8 cellular contexts compared by ENCODE assay signal in the genomic region with DNA sequence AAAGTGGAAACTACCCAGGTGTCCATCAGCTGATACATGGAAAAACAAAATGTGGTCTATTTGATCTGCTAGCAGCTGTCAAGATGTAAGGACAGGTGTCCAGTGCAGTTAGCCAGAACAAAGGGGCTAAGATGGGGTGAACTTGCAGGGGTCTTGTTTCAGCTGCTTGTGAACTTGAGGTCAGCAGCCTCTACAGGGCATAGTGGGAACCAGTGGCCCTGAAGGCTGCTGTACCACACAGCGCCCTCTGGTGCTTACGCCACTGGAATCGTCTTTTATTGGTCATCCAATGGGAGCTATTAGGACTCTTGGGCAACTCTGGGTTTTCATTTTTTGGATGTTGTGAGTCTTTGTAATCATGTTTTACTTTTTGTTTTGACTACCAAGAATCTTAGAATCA.
DNase-seq lines count a peak whose midpoint lies in the region; ATAC-seq and TF ChIP-seq lines count a peak whose summit lies in the region.

No MANE protein-coding gene starts in this region.

- H3K4me2 ChIP-seq in KMS-11 = no peak overlapping the region

- no peak overlapping the region for H3K9ac ChIP-seq in KMS-11

- H3K36me3 ChIP-seq in KMS-11 (ENCODE audit: insufficient read depth) (no peaks in the 10 kb centered on the region), sigmoid colon (no peaks in the 10 kb centered on the region)

- no peaks in the 10 kb centered on the region for H3K36me3 Mint-ChIP-seq in activated CD8-positive, alpha-beta T cell treated with anti-CD3 and anti-CD28 coated beads, Interleukin-2, amount 10 ng/mL, durations not matched to agents 7 days and 5 days (ENCODE audit: low read depth)

- WGBS in sigmoid colon, 2 donors = 37 to 60% methylated on average over 3 of the region's 3 CpGs

- no peak for TF ChIP-seq POLR2A in sigmoid colon (IDR thresholded peaks at IDR 0.05)

- no peaks in the 10 kb centered on the region for H3K79me2 ChIP-seq in KMS-11 (ENCODE audit: insufficient read depth, low read depth)

- no peaks in the 10 kb centered on the region for H3K9me3 ChIP-seq in sigmoid colon

- TF ChIP-seq CTCF in KMS-11 (conservative IDR thresholded peaks at IDR 0.05; ENCODE audit: low read depth, low read length) (peak; percentile 31; the same call in 1 of the 2 replicates), sigmoid colon (IDR thresholded peaks at IDR 0.05) (peak in 2 of 4 experiments; percentile 15 to 45)

- H3K4me1 Mint-ChIP-seq in activated CD8-positive, alpha-beta T cell treated with anti-CD3 and anti-CD28 coated beads, Interleukin-2, amount 10 ng/mL, durations not matched to agents 7 days and 5 days (ENCODE audit: low read depth) = peaks cover 15% of the 10 kb centered on the region

- ATAC-seq in activated CD8-positive, alpha-beta T cell treated with anti-CD3 and anti-CD28 coated beads, Interleukin-2, amount 10 ng/mL, durations not matched to agents 7 days and 5 days = no peak
- ATAC-seq in GM18858 (IDR thresholded peaks at IDR 0.05; ENCODE audit: unreplicated experiment) (no peak), HG03159 (IDR thresholded peaks at IDR 0.05; ENCODE audit: unreplicated experiment) (no peak)

- H2AFZ ChIP-seq in KMS-11 (ENCODE audit: low read depth) = no peak overlapping the region

- POLR2A ChIA-PET in activated CD8-positive, alpha-beta T cell treated with anti-CD3 and anti-CD28 coated beads, Interleukin-2, amount 10 ng/mL, durations not matched to agents 7 days and 5 days (lab: Charles Lee) = no interaction called here

- H3K27ac ChIP-seq in KMS-11 (no peak overlapping the region), sigmoid colon (no peak overlapping the region)

- no peak overlapping the region for H3K4me3 Mint-ChIP-seq in activated CD8-positive, alpha-beta T cell treated with anti-CD3 and anti-CD28 coated beads, Interleukin-2, amount 10 ng/mL, durations not matched to agents 7 days and 5 days

- H3K4me3 ChIP-seq in KMS-11 (IDR thresholded peaks at IDR 0.05; ENCODE audit: insufficient read depth, low read depth, low read length) = no peak overlapping the region
- no peak overlapping the region for H3K4me3 ChIP-seq in sigmoid colon

- no peaks in the 10 kb centered on the region for H3K27me3 Mint-ChIP-seq in activated CD8-positive, alpha-beta T cell treated with anti-CD3 and anti-CD28 coated beads, Interleukin-2, amount 10 ng/mL, durations not matched to agents 7 days and 5 days (ENCODE audit: low read depth)

- no peaks in the 10 kb centered on the region for H3K9me3 Mint-ChIP-seq in activated CD8-positive, alpha-beta T cell treated with anti-CD3 and anti-CD28 coated beads, Interleukin-2, amount 10 ng/mL, durations not matched to agents 7 days and 5 days (ENCODE audit: insufficient read depth)

- CTCF ChIA-PET in activated CD8-positive, alpha-beta T cell treated with anti-CD3 and anti-CD28 coated beads, Interleukin-2, amount 10 ng/mL, durations not matched to agents 7 days and 5 days (lab: Charles Lee) = interaction anchor here (0.6 to 1.6 kb wide), 7 partner anchors 9 to 178 kb away, joined by 3 to 8 read pairs (median 3); no protein-coding TSS in a partner anchor

- H3K27ac Mint-ChIP-seq in activated CD8-positive, alpha-beta T cell treated with anti-CD3 and anti-CD28 coated beads, Interleukin-2, amount 10 ng/mL, durations not matched to agents 7 days and 5 days = no peak overlapping the region

- no peaks in the 10 kb centered on the region for H4K20me1 ChIP-seq in KMS-11 (ENCODE audit: insufficient read depth)

- TF ChIP-seq EP300 in sigmoid colon (IDR thresholded peaks at IDR 0.05) = no peak

- H3K4me1 ChIP-seq in KMS-11 (ENCODE audit: low read depth, poor library complexity, severe bottlenecking) (no peaks in the 10 kb centered on the region), sigmoid colon (no peaks in the 10 kb centered on the region)

- H3K27me3 ChIP-seq in KMS-11 (ENCODE audit: insufficient read depth, low read depth) (no peaks in the 10 kb centered on the region), sigmoid colon (no peaks in the 10 kb centered on the region)

- peak; percentile 63 for DNase-seq in Daoy (ENCODE audit: low read depth)
- peak; percentile 47 for DNase-seq in activated CD8-positive, alpha-beta T cell treated with anti-CD3 and anti-CD28 coated beads, Interleukin-2, amount 10 ng/mL, durations not matched to agents 7 days and 5 days
- peak; percentile 86 for DNase-seq in islet precursor cell
- no peak for DNase-seq in sigmoid colon
- no peak for DNase-seq in hippocampal formation (lab: John Stamatoyannopoulos, UW)

- intact Hi-C loops in sigmoid colon (cut with DNase I) = no loop called here

Comparison
In these comparisons a context has a peak if more than half of its experiments do, and no peak if none do; other contexts are left out.
1. DNase-seq: peak in Daoy (single experiment), activated CD8-positive, alpha-beta T cell treated with anti-CD3 and anti-CD28 coated beads, Interleukin-2, amount 10 ng/mL, durations not matched to agents 7 days and 5 days (single experiment) and islet precursor cell (single experiment); none in sigmoid colon (single experiment) and hippocampal formation (0 of 2).